Comparison of ENCODE assay signal across 1 cellular context in the genomic region with DNA sequence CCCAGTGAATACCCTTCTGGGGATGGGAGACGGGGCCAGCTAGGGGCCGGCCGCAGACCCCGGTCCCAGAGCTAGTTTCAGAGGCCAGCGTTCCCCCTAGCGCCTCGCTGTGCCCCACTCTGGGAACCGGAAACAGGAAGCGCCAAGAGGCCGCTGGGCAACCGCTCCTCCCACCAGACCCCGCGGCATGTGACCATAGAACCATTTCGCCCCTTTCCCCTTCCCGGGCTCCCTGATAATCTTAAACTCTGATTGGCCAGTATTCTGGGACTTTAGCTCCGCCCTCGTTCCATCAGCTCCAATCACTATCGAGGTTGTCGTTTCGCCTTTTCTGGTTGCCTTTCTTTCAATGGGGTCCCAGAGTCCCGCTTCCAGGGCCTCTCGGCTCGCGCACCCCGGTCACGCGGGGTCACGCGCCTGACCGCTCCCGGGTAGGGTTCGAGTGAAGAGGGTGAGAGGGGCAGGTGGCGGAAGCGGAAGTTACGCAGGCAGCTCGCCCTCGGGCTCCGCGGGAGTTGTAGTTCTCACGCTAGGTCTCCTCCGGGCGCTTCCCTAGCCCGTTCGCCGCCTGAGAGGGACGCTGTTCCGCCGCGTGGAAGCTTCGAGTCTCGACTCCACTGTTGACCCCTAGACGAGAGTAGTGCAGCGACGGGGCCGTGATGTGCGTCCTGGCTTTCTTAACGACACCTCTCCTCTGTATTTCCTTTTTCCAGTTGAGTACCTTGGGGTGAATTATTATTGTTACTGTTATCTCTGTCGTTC.
TF ChIP-seq lines count a peak whose summit lies in the region.

A gene (minus strand): TSS at position 121 of the 762 bp plus-strand sequence. CDS start 3,241 bp downstream, outside the sequence.

TF ChIP-seq in HepG2, 621 proteins besides CTCF, POLR2A, EP300 and RAD21 (continued from another document and continues in another):
- TF ChIP-seq ARID2 (CRISPR knock-in tag; IDR thresholded peaks at IDR 0.05; ENCODE audit: borderline replicate concordance) (peak; percentile 79; the same call in 1 of the 2 replicates), PRPF4 (IDR thresholded peaks at IDR 0.05; ENCODE audit: low read depth, low read length, poor library complexity, severe bottlenecking) (no peak), SMC3 (IDR thresholded peaks at IDR 0.05; ENCODE audit: low read length) (peak; percentile 25; the same call in 1 of the 2 replicates), ZMYM4 (CRISPR knock-in tag; IDR thresholded peaks at IDR 0.05) (peak; percentile 92), PCBP1 (IDR thresholded peaks at IDR 0.05; ENCODE audit: borderline replicate concordance, low read depth, low read length) (0 out of 2 replicates have a peak, but pooled peaks have one; percentile 43), GATAD2A (CRISPR knock-in tag; IDR thresholded peaks at IDR 0.05) (peak; percentile 68), KMT2B (CRISPR knock-in tag; IDR thresholded peaks at IDR 0.05) (peak; percentile 91), KLF15 (CRISPR knock-in tag; IDR thresholded peaks at IDR 0.05; ENCODE audit: borderline replicate concordance) (peak; percentile 84), ZNF235 (CRISPR knock-in tag; IDR thresholded peaks at IDR 0.05; ENCODE audit: borderline replicate concordance) (peak; percentile 66; the same call in 1 of the 2 replicates), NBN (conservative IDR thresholded peaks at IDR 0.05) (no peak), ZEB1 (IDR thresholded peaks at IDR 0.05; ENCODE audit: insufficient replicate concordance, low read depth) (no peak), HDAC2 (CRISPR knock-in tag; IDR thresholded peaks at IDR 0.05) (peak; percentile 37), FOXK2 (IDR thresholded peaks at IDR 0.05) (no peak), ZSCAN30 (CRISPR knock-in tag; IDR thresholded peaks at IDR 0.05) (no peak), ZNF292 (CRISPR knock-in tag; IDR thresholded peaks at IDR 0.05; ENCODE audit: borderline replicate concordance, low read depth) (no peak; the same call in 1 of the 2 replicates), TEAD2 (CRISPR knock-in tag; IDR thresholded peaks at IDR 0.05) (0 out of 2 replicates have a peak, but pooled peaks have one; percentile 34), NCOA1 (CRISPR knock-in tag; IDR thresholded peaks at IDR 0.05) (0 out of 2 replicates have a peak, but pooled peaks have one; percentile 55), MIER2 (CRISPR knock-in tag; IDR thresholded peaks at IDR 0.05) (no peak), ERF (CRISPR knock-in tag; IDR thresholded peaks at IDR 0.05) (peak; percentile 57; the same call in 1 of the 2 replicates), HDAC1 (CRISPR knock-in tag; IDR thresholded peaks at IDR 0.05) (peak; percentile 75), CBX2 (IDR thresholded peaks at IDR 0.05; ENCODE audit: low read depth, low read length) (no peak), CBX2 (CRISPR knock-in tag; IDR thresholded peaks at IDR 0.05; ENCODE audit: low read depth) (no peak), KMT2A (CRISPR knock-in tag; IDR thresholded peaks at IDR 0.05) (peak; percentile 84), NR2F2 (IDR thresholded peaks at IDR 0.05; ENCODE audit: borderline replicate concordance, low read depth) (no peak; the same call in 1 of the 2 replicates), CEBPB (IDR thresholded peaks at IDR 0.05; ENCODE audit: borderline replicate concordance, low read depth, low read length) (no peak), ZSCAN31 (CRISPR knock-in tag; IDR thresholded peaks at IDR 0.05; ENCODE audit: low read depth) (no peak; the same call in 1 of the 2 replicates), PRMT3 (CRISPR knock-in tag; IDR thresholded peaks at IDR 0.05; ENCODE audit: borderline replicate concordance, low read depth) (no peak), ARHGAP35 (CRISPR knock-in tag; IDR thresholded peaks at IDR 0.05; ENCODE audit: borderline replicate concordance) (peak; percentile 49; the same call in 1 of the 2 replicates), HMG20B (CRISPR knock-in tag; conservative IDR thresholded peaks at IDR 0.05) (no peak), BCL6 (CRISPR knock-in tag; IDR thresholded peaks at IDR 0.05) (peak; percentile 40; the same call in 1 of the 2 replicates), ZFP36L1 (CRISPR knock-in tag; IDR thresholded peaks at IDR 0.05) (no peak)
- TF ChIP-seq, protein P1, sequence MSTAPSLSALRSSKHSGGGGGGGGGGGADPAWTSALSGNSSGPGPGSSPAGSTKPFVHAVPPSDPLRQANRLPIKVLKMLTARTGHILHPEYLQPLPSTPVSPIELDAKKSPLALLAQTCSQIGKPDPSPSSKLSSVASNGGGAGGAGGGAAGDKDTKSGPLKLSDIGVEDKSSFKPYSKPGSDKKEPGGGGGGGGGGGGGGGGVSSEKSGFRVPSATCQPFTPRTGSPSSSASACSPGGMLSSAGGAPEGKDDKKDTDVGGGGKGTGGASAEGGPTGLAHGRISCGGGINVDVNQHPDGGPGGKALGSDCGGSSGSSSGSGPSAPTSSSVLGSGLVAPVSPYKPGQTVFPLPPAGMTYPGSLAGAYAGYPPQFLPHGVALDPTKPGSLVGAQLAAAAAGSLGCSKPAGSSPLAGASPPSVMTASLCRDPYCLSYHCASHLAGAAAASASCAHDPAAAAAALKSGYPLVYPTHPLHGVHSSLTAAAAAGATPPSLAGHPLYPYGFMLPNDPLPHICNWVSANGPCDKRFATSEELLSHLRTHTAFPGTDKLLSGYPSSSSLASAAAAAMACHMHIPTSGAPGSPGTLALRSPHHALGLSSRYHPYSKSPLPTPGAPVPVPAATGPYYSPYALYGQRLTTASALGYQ (CRISPR knock-in tag; IDR thresholded peaks at IDR 0.05) = peak; percentile 36; the same call in 1 of the 2 replicates
- TF ChIP-seq, protein P2, sequence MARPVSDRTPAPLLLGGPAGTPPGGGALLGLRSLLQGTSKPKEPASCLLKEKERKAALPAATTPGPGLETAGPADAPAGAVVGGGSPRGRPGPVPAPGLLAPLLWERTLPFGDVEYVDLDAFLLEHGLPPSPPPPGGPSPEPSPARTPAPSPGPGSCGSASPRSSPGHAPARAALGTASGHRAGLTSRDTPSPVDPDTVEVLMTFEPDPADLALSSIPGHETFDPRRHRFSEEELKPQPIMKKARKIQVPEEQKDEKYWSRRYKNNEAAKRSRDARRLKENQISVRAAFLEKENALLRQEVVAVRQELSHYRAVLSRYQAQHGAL (CRISPR knock-in tag; IDR thresholded peaks at IDR 0.05; ENCODE audit: not compliant biosample characterization) = peak; percentile 19
- TF ChIP-seq, protein P3, sequence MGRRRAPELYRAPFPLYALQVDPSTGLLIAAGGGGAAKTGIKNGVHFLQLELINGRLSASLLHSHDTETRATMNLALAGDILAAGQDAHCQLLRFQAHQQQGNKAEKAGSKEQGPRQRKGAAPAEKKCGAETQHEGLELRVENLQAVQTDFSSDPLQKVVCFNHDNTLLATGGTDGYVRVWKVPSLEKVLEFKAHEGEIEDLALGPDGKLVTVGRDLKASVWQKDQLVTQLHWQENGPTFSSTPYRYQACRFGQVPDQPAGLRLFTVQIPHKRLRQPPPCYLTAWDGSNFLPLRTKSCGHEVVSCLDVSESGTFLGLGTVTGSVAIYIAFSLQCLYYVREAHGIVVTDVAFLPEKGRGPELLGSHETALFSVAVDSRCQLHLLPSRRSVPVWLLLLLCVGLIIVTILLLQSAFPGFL (CRISPR knock-in tag; IDR thresholded peaks at IDR 0.05) = no peak
- TF ChIP-seq, protein P4, sequence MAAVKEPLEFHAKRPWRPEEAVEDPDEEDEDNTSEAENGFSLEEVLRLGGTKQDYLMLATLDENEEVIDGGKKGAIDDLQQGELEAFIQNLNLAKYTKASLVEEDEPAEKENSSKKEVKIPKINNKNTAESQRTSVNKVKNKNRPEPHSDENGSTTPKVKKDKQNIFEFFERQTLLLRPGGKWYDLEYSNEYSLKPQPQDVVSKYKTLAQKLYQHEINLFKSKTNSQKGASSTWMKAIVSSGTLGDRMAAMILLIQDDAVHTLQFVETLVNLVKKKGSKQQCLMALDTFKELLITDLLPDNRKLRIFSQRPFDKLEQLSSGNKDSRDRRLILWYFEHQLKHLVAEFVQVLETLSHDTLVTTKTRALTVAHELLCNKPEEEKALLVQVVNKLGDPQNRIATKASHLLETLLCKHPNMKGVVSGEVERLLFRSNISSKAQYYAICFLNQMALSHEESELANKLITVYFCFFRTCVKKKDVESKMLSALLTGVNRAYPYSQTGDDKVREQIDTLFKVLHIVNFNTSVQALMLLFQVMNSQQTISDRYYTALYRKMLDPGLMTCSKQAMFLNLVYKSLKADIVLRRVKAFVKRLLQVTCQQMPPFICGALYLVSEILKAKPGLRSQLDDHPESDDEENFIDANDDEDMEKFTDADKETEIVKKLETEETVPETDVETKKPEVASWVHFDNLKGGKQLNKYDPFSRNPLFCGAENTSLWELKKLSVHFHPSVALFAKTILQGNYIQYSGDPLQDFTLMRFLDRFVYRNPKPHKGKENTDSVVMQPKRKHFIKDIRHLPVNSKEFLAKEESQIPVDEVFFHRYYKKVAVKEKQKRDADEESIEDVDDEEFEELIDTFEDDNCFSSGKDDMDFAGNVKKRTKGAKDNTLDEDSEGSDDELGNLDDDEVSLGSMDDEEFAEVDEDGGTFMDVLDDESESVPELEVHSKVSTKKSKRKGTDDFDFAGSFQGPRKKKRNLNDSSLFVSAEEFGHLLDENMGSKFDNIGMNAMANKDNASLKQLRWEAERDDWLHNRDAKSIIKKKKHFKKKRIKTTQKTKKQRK (IDR thresholded peaks at IDR 0.05; ENCODE audit: low read length) = no peak
- TF ChIP-seq, protein P5, sequence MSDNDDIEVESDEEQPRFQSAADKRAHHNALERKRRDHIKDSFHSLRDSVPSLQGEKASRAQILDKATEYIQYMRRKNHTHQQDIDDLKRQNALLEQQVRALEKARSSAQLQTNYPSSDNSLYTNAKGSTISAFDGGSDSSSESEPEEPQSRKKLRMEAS (IDR thresholded peaks at IDR 0.05) = peak; percentile 87
- TF ChIP-seq, protein P6, sequence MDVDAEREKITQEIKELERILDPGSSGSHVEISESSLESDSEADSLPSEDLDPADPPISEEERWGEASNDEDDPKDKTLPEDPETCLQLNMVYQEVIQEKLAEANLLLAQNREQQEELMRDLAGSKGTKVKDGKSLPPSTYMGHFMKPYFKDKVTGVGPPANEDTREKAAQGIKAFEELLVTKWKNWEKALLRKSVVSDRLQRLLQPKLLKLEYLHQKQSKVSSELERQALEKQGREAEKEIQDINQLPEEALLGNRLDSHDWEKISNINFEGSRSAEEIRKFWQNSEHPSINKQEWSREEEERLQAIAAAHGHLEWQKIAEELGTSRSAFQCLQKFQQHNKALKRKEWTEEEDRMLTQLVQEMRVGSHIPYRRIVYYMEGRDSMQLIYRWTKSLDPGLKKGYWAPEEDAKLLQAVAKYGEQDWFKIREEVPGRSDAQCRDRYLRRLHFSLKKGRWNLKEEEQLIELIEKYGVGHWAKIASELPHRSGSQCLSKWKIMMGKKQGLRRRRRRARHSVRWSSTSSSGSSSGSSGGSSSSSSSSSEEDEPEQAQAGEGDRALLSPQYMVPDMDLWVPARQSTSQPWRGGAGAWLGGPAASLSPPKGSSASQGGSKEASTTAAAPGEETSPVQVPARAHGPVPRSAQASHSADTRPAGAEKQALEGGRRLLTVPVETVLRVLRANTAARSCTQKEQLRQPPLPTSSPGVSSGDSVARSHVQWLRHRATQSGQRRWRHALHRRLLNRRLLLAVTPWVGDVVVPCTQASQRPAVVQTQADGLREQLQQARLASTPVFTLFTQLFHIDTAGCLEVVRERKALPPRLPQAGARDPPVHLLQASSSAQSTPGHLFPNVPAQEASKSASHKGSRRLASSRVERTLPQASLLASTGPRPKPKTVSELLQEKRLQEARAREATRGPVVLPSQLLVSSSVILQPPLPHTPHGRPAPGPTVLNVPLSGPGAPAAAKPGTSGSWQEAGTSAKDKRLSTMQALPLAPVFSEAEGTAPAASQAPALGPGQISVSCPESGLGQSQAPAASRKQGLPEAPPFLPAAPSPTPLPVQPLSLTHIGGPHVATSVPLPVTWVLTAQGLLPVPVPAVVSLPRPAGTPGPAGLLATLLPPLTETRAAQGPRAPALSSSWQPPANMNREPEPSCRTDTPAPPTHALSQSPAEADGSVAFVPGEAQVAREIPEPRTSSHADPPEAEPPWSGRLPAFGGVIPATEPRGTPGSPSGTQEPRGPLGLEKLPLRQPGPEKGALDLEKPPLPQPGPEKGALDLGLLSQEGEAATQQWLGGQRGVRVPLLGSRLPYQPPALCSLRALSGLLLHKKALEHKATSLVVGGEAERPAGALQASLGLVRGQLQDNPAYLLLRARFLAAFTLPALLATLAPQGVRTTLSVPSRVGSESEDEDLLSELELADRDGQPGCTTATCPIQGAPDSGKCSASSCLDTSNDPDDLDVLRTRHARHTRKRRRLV (CRISPR knock-in tag; IDR thresholded peaks at IDR 0.05) = peak; percentile 85
- TF ChIP-seq, protein P7, sequence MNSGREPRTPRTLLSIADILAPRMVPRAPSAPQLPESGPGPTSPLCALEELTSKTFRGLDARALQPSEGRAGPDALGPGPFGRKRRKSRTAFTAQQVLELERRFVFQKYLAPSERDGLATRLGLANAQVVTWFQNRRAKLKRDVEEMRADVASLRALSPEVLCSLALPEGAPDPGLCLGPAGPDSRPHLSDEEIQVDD (CRISPR knock-in tag; IDR thresholded peaks at IDR 0.05; ENCODE audit: borderline replicate concordance) = peak; percentile 88; the same call in 1 of the 2 replicates
- TF ChIP-seq, protein P8, sequence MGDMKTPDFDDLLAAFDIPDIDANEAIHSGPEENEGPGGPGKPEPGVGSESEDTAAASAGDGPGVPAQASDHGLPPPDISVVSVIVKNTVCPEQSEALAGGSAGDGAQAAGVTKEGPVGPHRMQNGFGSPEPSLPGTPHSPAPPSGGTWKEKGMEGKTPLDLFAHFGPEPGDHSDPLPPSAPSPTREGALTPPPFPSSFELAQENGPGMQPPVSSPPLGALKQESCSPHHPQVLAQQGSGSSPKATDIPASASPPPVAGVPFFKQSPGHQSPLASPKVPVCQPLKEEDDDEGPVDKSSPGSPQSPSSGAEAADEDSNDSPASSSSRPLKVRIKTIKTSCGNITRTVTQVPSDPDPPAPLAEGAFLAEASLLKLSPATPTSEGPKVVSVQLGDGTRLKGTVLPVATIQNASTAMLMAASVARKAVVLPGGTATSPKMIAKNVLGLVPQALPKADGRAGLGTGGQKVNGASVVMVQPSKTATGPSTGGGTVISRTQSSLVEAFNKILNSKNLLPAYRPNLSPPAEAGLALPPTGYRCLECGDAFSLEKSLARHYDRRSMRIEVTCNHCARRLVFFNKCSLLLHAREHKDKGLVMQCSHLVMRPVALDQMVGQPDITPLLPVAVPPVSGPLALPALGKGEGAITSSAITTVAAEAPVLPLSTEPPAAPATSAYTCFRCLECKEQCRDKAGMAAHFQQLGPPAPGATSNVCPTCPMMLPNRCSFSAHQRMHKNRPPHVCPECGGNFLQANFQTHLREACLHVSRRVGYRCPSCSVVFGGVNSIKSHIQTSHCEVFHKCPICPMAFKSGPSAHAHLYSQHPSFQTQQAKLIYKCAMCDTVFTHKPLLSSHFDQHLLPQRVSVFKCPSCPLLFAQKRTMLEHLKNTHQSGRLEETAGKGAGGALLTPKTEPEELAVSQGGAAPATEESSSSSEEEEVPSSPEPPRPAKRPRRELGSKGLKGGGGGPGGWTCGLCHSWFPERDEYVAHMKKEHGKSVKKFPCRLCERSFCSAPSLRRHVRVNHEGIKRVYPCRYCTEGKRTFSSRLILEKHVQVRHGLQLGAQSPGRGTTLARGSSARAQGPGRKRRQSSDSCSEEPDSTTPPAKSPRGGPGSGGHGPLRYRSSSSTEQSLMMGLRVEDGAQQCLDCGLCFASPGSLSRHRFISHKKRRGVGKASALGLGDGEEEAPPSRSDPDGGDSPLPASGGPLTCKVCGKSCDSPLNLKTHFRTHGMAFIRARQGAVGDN (CRISPR knock-in tag; IDR thresholded peaks at IDR 0.05) = peak; percentile 98
- TF ChIP-seq, protein P9, sequence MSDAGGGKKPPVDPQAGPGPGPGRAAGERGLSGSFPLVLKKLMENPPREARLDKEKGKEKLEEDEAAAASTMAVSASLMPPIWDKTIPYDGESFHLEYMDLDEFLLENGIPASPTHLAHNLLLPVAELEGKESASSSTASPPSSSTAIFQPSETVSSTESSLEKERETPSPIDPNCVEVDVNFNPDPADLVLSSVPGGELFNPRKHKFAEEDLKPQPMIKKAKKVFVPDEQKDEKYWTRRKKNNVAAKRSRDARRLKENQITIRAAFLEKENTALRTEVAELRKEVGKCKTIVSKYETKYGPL (CRISPR knock-in tag; IDR thresholded peaks at IDR 0.05) = 0 out of 2 replicates have a peak, but pooled peaks have one; percentile 66
